Comparison of ENCODE assay signal across 20 cellular contexts in the genomic region with DNA sequence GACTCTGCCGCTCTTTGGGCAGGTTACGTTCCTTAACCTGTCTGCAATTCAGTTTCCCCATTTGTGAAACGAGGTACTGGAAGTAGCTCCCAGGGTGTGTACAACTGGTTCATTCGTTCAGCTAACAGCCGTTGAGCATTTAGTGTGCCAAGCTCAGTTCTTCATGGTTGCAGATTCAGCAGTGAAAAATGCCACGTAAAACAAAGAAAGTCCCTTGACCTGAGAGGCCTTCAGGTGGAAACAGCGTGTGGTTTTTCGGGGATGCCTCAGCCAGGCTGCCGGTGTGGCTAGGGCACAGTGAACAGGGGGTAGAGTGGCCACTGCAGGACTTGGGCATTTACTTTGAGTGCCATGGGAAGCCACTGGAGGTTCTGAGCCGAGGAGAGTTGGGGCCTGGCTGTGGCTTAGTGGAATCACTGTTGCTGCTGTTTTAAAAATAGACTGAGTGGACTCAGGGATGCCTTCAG. TPM values are rescaled to one million over a fixed set of nuclear protein-coding genes. Genes with fewer than 3 reads are reported as not detected.
DNase-seq lines count a peak whose midpoint lies in the region; ATAC-seq and TF ChIP-seq lines count a peak whose summit lies in the region.
"Had no signal": no experiment of that assay in that cellular context is flagged by ENCODE, and none has a peak within 500 bp of the region (broad histone marks: within the 10 kb centered on the region; RNA-seq: fewer than 3 reads in every experiment).

No MANE protein-coding gene starts in this region.

- no peak for TF ChIP-seq CTCF in left ventricle myocardium inferior (IDR thresholded peaks at IDR 0.05; ENCODE audit: borderline replicate concordance)
- TF ChIP-seq CTCF in gastroesophageal sphincter (IDR thresholded peaks at IDR 0.05) = no peak
- TF ChIP-seq CTCF in psoas muscle (IDR thresholded peaks at IDR 0.05) = no peak
- no peak for TF ChIP-seq CTCF in vagina (IDR thresholded peaks at IDR 0.05)

- H3K36me3 ChIP-seq in left ventricle myocardium inferior = peaks cover 11% of the 10 kb centered on the region
- H3K36me3 ChIP-seq in gastroesophageal sphincter = peaks cover 0 to 31% of the 10 kb centered on the region in 2 donors
- H3K36me3 ChIP-seq in psoas muscle (ENCODE audit: insufficient read depth in 1 of 2, low read depth in 1 of 2) = peaks cover 0 to 7% of the 10 kb centered on the region in 2 donors
- no peaks in the 10 kb centered on the region for H3K36me3 ChIP-seq in vagina
- H3K36me3 ChIP-seq: brain microvascular endothelial cell, suprapubic skin had no signal

- H3K4me1 ChIP-seq in left ventricle myocardium inferior (peaks cover 94% of the 10 kb centered on the region), gastroesophageal sphincter (peaks cover 0 to 86% (median 3%) of the 10 kb centered on the region in 3 donors), psoas muscle (peaks cover 67% of the 10 kb centered on the region), vagina (peaks cover 27% of the 10 kb centered on the region)
- H3K4me1 ChIP-seq: BE2C had no signal

- intact Hi-C loops in left ventricle myocardium inferior (cut with micrococcal nuclease) (no loop called here), cardiac septum (cut with DNase I) (loop anchor here (10.0 kb wide), 1 partner anchor 625 kb away; a partner anchor contains a TSS), psoas muscle (cut with DNase I) (loop anchor here in 1 of 2 donors (5.0 kb wide), 2 partner anchors 33 to 68 kb away; no protein-coding TSS in a partner anchor), vagina (cut with DNase I) (no loop called here)

- DNase-seq in left ventricle myocardium inferior (no peak), cardiac septum (ENCODE audit: low spot score) (no peak), psoas muscle (no peak), vagina (ENCODE audit: extremely low spot score in 2 of 2) (no peak), NCI-H2227 treated with DMSO at 0.1 percent for 48 hours (lab: John Stamatoyannopoulos, UW) (no peak), NCI-H146 treated with DMSO at 0.1 percent for 48 hours (lab: John Stamatoyannopoulos, UW; ENCODE audit: unreplicated experiment) (no peak), T-helper 9 cell (no peak)
- DNase-seq: activated CD8-positive, alpha-beta T cell treated with anti-CD3 and anti-CD28 coated beads for 36 hours; activated gamma-delta T cell; activated naive CD8-positive, alpha-beta T cell treated with anti-CD3 and anti-CD28 coated beads, Interleukin-2, amount 50 U/mL, for 24 hours; BE2C; brain microvascular endothelial cell; cortex of kidney; DMS153; NCI-H1930; NCI-H226; NCI-H774 had no signal

- H3K27ac ChIP-seq in left ventricle myocardium inferior (replicated peaks) (peak overlapping the region; percentile 95), gastroesophageal sphincter (peak overlapping the region; percentile 80 to 98 (median 98)), psoas muscle (peak overlapping the region; percentile 96), vagina (peak overlapping the region; percentile 46)
- H3K27ac ChIP-seq: brain microvascular endothelial cell had no signal

- no peak for TF ChIP-seq EP300 in gastroesophageal sphincter (IDR thresholded peaks at IDR 0.05)

- H3K4me3 ChIP-seq in left ventricle myocardium inferior = peak overlapping the region; percentile 81
- H3K4me3 ChIP-seq in gastroesophageal sphincter = peak overlapping the region; percentile 50 to 91
- H3K4me3 ChIP-seq in psoas muscle = peak overlapping the region; percentile 71
- peak overlapping the region in 1 of 2 donors; percentile 6 for H3K4me3 ChIP-seq in vagina
- H3K4me3 ChIP-seq: suprapubic skin had no signal

- no peaks in the 10 kb centered on the region for H3K9me3 ChIP-seq in left ventricle myocardium inferior (replicated peaks)
- H3K9me3 ChIP-seq in gastroesophageal sphincter = no peaks in the 10 kb centered on the region
- no peaks in the 10 kb centered on the region for H3K9me3 ChIP-seq in psoas muscle
- H3K9me3 ChIP-seq in vagina = no peaks in the 10 kb centered on the region
- H3K9me3 ChIP-seq: BE2C, suprapubic skin had no signal

- ATAC-seq in gastroesophageal sphincter = no peak
- peak; percentile 13 to 39 (median 33) for ATAC-seq in psoas muscle
- ATAC-seq: activated CD4-positive, CD25-positive, alpha-beta regulatory T cell treated with anti-CD3 and anti-CD28 coated beads, Interleukin-2, amount 50 U/mL, for 24 hours; activated CD8-positive, alpha-beta T cell treated with anti-CD3 and anti-CD28 coated beads for 36 hours; activated naive CD8-positive, alpha-beta T cell treated with anti-CD3 and anti-CD28 coated beads, Interleukin-2, amount 50 U/mL, for 24 hours had no signal

- WGBS in gastroesophageal sphincter (ENCODE audit: low coverage in 1 of 2), 2 donors = 20 to 46% methylated on average over 5 to 8 of the region's 10 CpGs
- 33 to 40% (median 36%) methylated on average over 10 of the region's 10 CpGs for WGBS in psoas muscle, 3 donors

- H3K27me3 ChIP-seq in left ventricle myocardium inferior (ENCODE audit: low read depth) = no peaks in the 10 kb centered on the region
- H3K27me3 ChIP-seq in gastroesophageal sphincter = no peaks in the 10 kb centered on the region
- H3K27me3 ChIP-seq in psoas muscle (ENCODE audit: insufficient read depth in 3 of 3, low read length in 2 of 3) = no peaks in the 10 kb centered on the region
- H3K27me3 ChIP-seq in vagina = no peaks in the 10 kb centered on the region
- H3K27me3 ChIP-seq: BE2C, brain microvascular endothelial cell had no signal

- no peak for TF ChIP-seq POLR2A in gastroesophageal sphincter (IDR thresholded peaks at IDR 0.05)
- TF ChIP-seq POLR2A in vagina (IDR thresholded peaks at IDR 0.05) = no peak

RNA-seq across cellular contexts. Expression of a gene that starts 4.7 kb away (rescaled TPM):
- 378 TPM for total RNA-seq in left ventricle myocardium inferior
- total RNA-seq in cardiac septum = 395 TPM
- 1,000 to 10,000 TPM; 1,155 to 2,820 (median 1,765) TPM for total RNA-seq in gastroesophageal sphincter
- total RNA-seq in psoas muscle = 100 to 1,000 TPM; 288 to 380 (median 349) TPM
- polyA plus RNA-seq in psoas muscle = 100 to 1,000 TPM in 2 of 3 donors, 10 to 100 TPM in 1; 77.5 to 291 (median 121) TPM
- total RNA-seq in vagina = 62.6 TPM

Comparison
In these comparisons a context has a peak if more than half of its experiments do, and no peak if none do; other contexts are left out.
1. H3K27ac ChIP-seq: peak in every context shown above with its lines; median percentile 98 in gastroesophageal sphincter; 96 in psoas muscle; 95 in left ventricle myocardium inferior; 46 in vagina.